ENCODE assay signal across 14 cellular contexts in genomic region chr4:167232805-167233522, GRCh38. TPM values are rescaled to one million over a fixed set of nuclear protein-coding genes. Genes with fewer than 3 reads are reported as not detected.
A peak's percentile ranks its signal among the peaks of the same experiment; 100 is the strongest.
DNase-seq lines count a peak whose midpoint lies in the region; ATAC-seq and TF ChIP-seq lines count a peak whose summit lies in the region.
"Had no signal": no experiment of that assay in that cellular context is flagged by ENCODE, and none has a peak within 500 bp of the region (broad histone marks: within the 10 kb centered on the region; RNA-seq: fewer than 3 reads in every experiment).

No MANE protein-coding gene starts in this region.

- H3K4me3 Mint-ChIP-seq in Caco-2 (ENCODE audit: unreplicated experiment): peak overlapping the region; percentile 73
- H3K4me3 Mint-ChIP-seq in endodermal cell: peak overlapping the region; percentile 86
- H3K4me3 Mint-ChIP-seq in neural crest cell: peak overlapping the region; percentile 95
- H3K4me3 Mint-ChIP-seq: CD4-positive, alpha-beta memory T cell had no signal

- H3K4me3 ChIP-seq in Caco-2 (ENCODE audit: low read depth, low read length) (no peak overlapping the region), endodermal cell (ENCODE audit: low read length) (peak overlapping the region; percentile 86), OCI-LY7 (ENCODE audit: low read depth, low read length, poor library complexity, severe bottlenecking) (no peak overlapping the region)

- H3K9me3 Mint-ChIP-seq in Caco-2 (ENCODE audit: unreplicated experiment): no peaks in the 10 kb centered on the region
- no peaks in the 10 kb centered on the region for H3K9me3 Mint-ChIP-seq in endodermal cell
- no peaks in the 10 kb centered on the region for H3K9me3 Mint-ChIP-seq in neural crest cell

- BruUV-seq in Caco-2 (replicated peaks; lab: Mats Ljungman, UMichigan): no TSS peak
- no TSS peak for BruUV-seq in OCI-LY7 (replicated peaks; lab: Mats Ljungman, UMichigan)

- no peak for ATAC-seq in HG03565 (IDR thresholded peaks at IDR 0.05; ENCODE audit: unreplicated experiment)

- no peaks in the 10 kb centered on the region for H3K36me3 Mint-ChIP-seq in Caco-2 (ENCODE audit: insufficient read depth, unreplicated experiment)
- H3K36me3 Mint-ChIP-seq in endodermal cell (ENCODE audit: low read depth): no peaks in the 10 kb centered on the region
- H3K36me3 Mint-ChIP-seq in neural crest cell (ENCODE audit: low read depth): no peaks in the 10 kb centered on the region
- H3K36me3 Mint-ChIP-seq: CD4-positive, alpha-beta memory T cell had no signal

- no peak for DNase-seq in Caco-2
- peak; percentile 6 for DNase-seq in NCI-H2227 (lab: John Stamatoyannopoulos, UW; ENCODE audit: unreplicated experiment)
- DNase-seq in endodermal cell: peak; percentile 67
- DNase-seq in neural crest cell (ENCODE audit: low read depth, low spot score): no peak
- DNase-seq in OCI-LY7 (ENCODE audit: low spot score): no peak
- DNase-seq in NCI-H1105 treated with DMSO at 0.1 percent for 48 hours (lab: John Stamatoyannopoulos, UW): no peak
- no peak for DNase-seq in T1000 (lab: John Stamatoyannopoulos, UW)
- DNase-seq: activated CD8-positive, alpha-beta memory T cell treated with anti-CD3 and anti-CD28 coated beads for 24 hours; CD4-positive, alpha-beta memory T cell; SW 1271 had no signal

- peak overlapping the region; percentile 6 for H3K9ac ChIP-seq in endodermal cell (ENCODE audit: extremely low read depth, low read length, poor library complexity, severe bottlenecking)

- POLR2A ChIA-PET in Caco-2 (lab: Charles Lee) (no interaction called here), OCI-LY7 (lab: Charles Lee) (no interaction called here)

- H4K20me1 ChIP-seq in OCI-LY7 (ENCODE audit: insufficient read depth, low read length): no peaks in the 10 kb centered on the region

- H3K4me1 Mint-ChIP-seq in Caco-2 (ENCODE audit: low read depth, unreplicated experiment) (peaks cover 6% of the 10 kb centered on the region), endodermal cell (peaks cover 24% of the 10 kb centered on the region), neural crest cell (peaks cover 16% of the 10 kb centered on the region)

- H3K27me3 Mint-ChIP-seq in Caco-2 (ENCODE audit: insufficient read depth, unreplicated experiment): peaks cover 14% of the 10 kb centered on the region
- peaks cover 27% of the 10 kb centered on the region for H3K27me3 Mint-ChIP-seq in endodermal cell (ENCODE audit: insufficient read depth)
- peaks cover 82% of the 10 kb centered on the region for H3K27me3 Mint-ChIP-seq in neural crest cell (ENCODE audit: low read depth)

- H3K27ac ChIP-seq in endodermal cell (ENCODE audit: low read depth, low read length) (no peak overlapping the region), OCI-LY7 (ENCODE audit: low read depth, low read length, poor library complexity, severe bottlenecking) (no peak overlapping the region)

- H3K4me1 ChIP-seq in Caco-2: no peaks in the 10 kb centered on the region
- peaks cover 14% of the 10 kb centered on the region for H3K4me1 ChIP-seq in endodermal cell (ENCODE audit: control insufficient read depth, insufficient read depth, low read length)
- H3K4me1 ChIP-seq in OCI-LY7 (ENCODE audit: insufficient read depth, low read length, poor library complexity, severe bottlenecking): no peaks in the 10 kb centered on the region

- WGBS in endodermal cell (ENCODE audit: insufficient coverage in 1 of 2, insufficient read length in 1 of 2), 2 experiments: 14 to 16% methylated on average over 17 to 21 of the region's 21 CpGs

- H3K36me3 ChIP-seq in Caco-2 (ENCODE audit: control insufficient read depth, insufficient read depth, low read length): no peaks in the 10 kb centered on the region
- H3K36me3 ChIP-seq in endodermal cell (ENCODE audit: control insufficient read depth, insufficient read depth, low read length): no peaks in the 10 kb centered on the region
- no peaks in the 10 kb centered on the region for H3K36me3 ChIP-seq in OCI-LY7 (ENCODE audit: insufficient read depth, low read length)

- H3K27me3 ChIP-seq in Caco-2 (replicated peaks; ENCODE audit: control insufficient read depth, insufficient read depth, low read length): no peaks in the 10 kb centered on the region; the same call in 1 of the 2 replicates
- H3K27me3 ChIP-seq in endodermal cell (ENCODE audit: control insufficient read depth, insufficient read depth, low read length, poor library complexity, severe bottlenecking): peaks cover 28% of the 10 kb centered on the region

- intact Hi-C loops in Caco-2 (cut with micrococcal nuclease; ENCODE audit: unreplicated experiment) (no loop called here), OCI-LY7 (cut with micrococcal nuclease; ENCODE audit: unreplicated experiment) (no loop called here)

- H3K27ac Mint-ChIP-seq in Caco-2 (ENCODE audit: unreplicated experiment) (no peak overlapping the region), endodermal cell (no peak overlapping the region), neural crest cell (ENCODE audit: unreplicated experiment) (no peak overlapping the region)
- H3K27ac Mint-ChIP-seq: CD4-positive, alpha-beta memory T cell had no signal

- no peaks in the 10 kb centered on the region for H3K9me3 ChIP-seq in Caco-2
- no peaks in the 10 kb centered on the region for H3K9me3 ChIP-seq in endodermal cell (ENCODE audit: control insufficient read depth, low read length)
- no peaks in the 10 kb centered on the region for H3K9me3 ChIP-seq in OCI-LY7 (ENCODE audit: low read length)

- H2AFZ ChIP-seq in OCI-LY7 (ENCODE audit: low read length): no peak overlapping the region

- CTCF ChIA-PET in Caco-2 (lab: Charles Lee): no interaction called here
- CTCF ChIA-PET in OCI-LY7 (lab: Charles Lee; ENCODE audit: unreplicated experiment): no interaction called here

- no peaks in the 10 kb centered on the region for H3K9me2 ChIP-seq in OCI-LY7 (ENCODE audit: insufficient read depth, low read length)

- TF ChIP-seq CTCF in Caco-2 (IDR thresholded peaks at IDR 0.05; ENCODE audit: insufficient read depth in 1 of 2, low read depth in 1 of 2, low read length in 1 of 2, severe bottlenecking in 1 of 2, unreplicated experiment in 1 of 2): no peak
- no peak for TF ChIP-seq CTCF in endodermal cell (conservative IDR thresholded peaks at IDR 0.05)
- no peak for TF ChIP-seq CTCF in neural crest cell (conservative IDR thresholded peaks at IDR 0.05)
- TF ChIP-seq CTCF in OCI-LY7 (conservative IDR thresholded peaks at IDR 0.05; ENCODE audit: low read length): no peak

- no peak overlapping the region for H3K4me2 ChIP-seq in OCI-LY7 (ENCODE audit: low read length)

- no peaks in the 10 kb centered on the region for H3K79me2 ChIP-seq in OCI-LY7 (ENCODE audit: insufficient read depth, low read depth, low read length)

RNA-seq across cellular contexts. Expression of gene SPOCK3, which starts 1.3 kb away (rescaled TPM):
- total RNA-seq in Caco-2 (2022) (1.3 and 3.0 TPM in 2 replicates), endodermal cell (10 to 100 TPM; 21.1 to 22.5 TPM), neural crest cell (0.45 and 0.56 TPM in 2 replicates), OCI-LY7 (2022) (not detected in 2 replicates)
- 3.0 TPM for polyA plus RNA-seq in endodermal cell (2013, experiment 1 of 2)
- 2.9 TPM for polyA plus RNA-seq in endodermal cell (2013, experiment 2 of 2)
- not detected in 2 replicates for total RNA-seq in OCI-LY7 (2014; rRNA removed; shearing (Covaris generic))
- total RNA-seq: CD4-positive, alpha-beta memory T cell; HepG2; left lobe of liver; renal cortical epithelial cell had no signal
- polyA plus RNA-seq: CD4-positive, alpha-beta memory T cell; HepG2 had no signal

Comparison
In these comparisons a context has a peak if more than half of its experiments do, and no peak if none do; other contexts are left out.
1. DNase-seq: peak in NCI-H2227 (single experiment) and endodermal cell (single experiment); none in Caco-2 (0 of 2), neural crest cell (single experiment), OCI-LY7 (single experiment), NCI-H1105 treated with DMSO at 0.1 percent for 48 hours (single experiment) and T1000 (single experiment).
2. Peak in every context shown above with its lines, with median percentiles within 50 percentile points of each other: H3K4me3 Mint-ChIP-seq.